4 cellular contexts compared by ENCODE assay signal in the genomic region with DNA sequence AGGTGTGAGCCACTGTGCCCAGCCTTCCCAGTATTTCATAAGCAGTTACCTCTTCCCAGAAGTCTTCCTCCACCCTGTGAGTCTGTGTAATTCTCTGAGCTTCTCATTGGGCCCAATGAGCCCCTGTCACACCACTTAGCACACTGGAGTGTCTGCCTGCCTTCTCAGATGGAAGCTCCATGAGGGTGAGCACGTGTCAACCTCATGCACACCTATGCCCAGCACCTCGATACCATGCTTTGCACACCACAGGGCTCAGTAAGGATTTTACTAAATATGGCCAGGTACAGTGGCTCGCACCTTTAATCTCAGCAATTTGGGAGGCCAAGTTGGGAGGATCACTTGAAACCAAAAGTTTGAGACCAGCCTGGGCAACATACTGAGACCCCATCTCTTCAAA. TPM values are rescaled to one million over a fixed set of nuclear protein-coding genes. Genes with fewer than 3 reads are reported as not detected.
"Had no signal": no experiment of that assay in that cellular context is flagged by ENCODE, and none has a peak within 500 bp of the region (broad histone marks: within the 10 kb centered on the region; RNA-seq: fewer than 3 reads in every experiment).

No MANE protein-coding gene starts in this region.

RNA-seq across cellular contexts. Expression of gene CCDC201, which starts 46.3 kb away (rescaled TPM):
- total RNA-seq: LHCN-M2, M059J, MCF 10A, NCI-H460 had no signal
